Comparison of ENCODE assay signal across 8 cellular contexts in the genomic region with DNA sequence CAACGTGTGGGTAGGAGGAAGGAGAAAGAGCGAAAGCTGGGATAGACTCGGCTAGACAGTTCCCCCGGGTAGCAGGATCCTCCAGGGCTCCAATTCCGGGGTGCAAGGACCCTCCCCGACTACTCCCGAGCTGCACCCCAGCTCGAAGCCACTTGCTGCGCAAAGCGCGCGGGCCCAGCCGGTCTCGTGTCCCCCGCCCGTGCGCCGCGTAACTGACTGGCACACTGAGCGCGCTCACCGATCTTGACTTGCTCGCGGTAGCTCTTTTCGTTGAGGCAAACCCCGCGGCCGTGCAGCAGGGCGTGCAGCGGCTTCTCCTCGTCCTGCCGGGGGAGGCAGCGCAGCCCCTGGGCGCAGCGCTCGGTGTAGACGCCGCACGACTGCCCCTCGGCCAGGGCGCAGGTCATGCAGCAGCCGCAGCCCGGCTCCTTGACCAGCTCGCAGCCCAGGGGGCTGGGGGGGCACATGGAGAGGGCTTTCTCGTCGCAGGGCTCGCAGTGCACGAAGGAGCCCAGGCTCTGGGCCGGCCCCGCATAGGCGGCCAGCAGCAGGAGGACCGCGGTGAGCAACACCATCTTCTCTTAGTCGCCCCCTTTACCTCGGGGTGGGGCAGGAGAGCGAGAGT. TPM values are rescaled to one million over a fixed set of nuclear protein-coding genes. Genes with fewer than 3 reads are reported as not detected.
DNase-seq lines count a peak whose midpoint lies in the region; ATAC-seq and TF ChIP-seq lines count a peak whose summit lies in the region.

No MANE protein-coding gene starts in this region.

- no peak for ATAC-seq in GM19324 (IDR thresholded peaks at IDR 0.05; ENCODE audit: low FRiP score, unreplicated experiment)
- no peak for ATAC-seq in GM21515 (IDR thresholded peaks at IDR 0.05; ENCODE audit: unreplicated experiment)

- peaks cover 37% of the 10 kb centered on the region for H3K4me1 ChIP-seq in mucosa of stomach (ENCODE audit: control insufficient read depth, insufficient read depth, low read length)
- H3K4me1 ChIP-seq in thyroid gland = peaks cover 31 to 51% of the 10 kb centered on the region in 2 donors

- H3K9me3 Mint-ChIP-seq in activated CD4-positive, alpha-beta memory T cell treated with anti-CD3 and anti-CD28 coated beads for 36 hours = no peaks in the 10 kb centered on the region

- 0 to 1% methylated on average over 29 to 40 of the region's 56 CpGs for WGBS in thyroid gland, 2 donors

- H3K4me1 Mint-ChIP-seq in activated CD4-positive, alpha-beta memory T cell treated with anti-CD3 and anti-CD28 coated beads for 36 hours (ENCODE audit: low read depth) = peaks cover 25% of the 10 kb centered on the region

- H3K36me3 ChIP-seq in mucosa of stomach (ENCODE audit: control insufficient read depth, insufficient read depth, low read length) = no peaks in the 10 kb centered on the region
- peaks cover 4 to 8% of the 10 kb centered on the region in 2 donors for H3K36me3 ChIP-seq in thyroid gland

- H3K27me3 ChIP-seq in mucosa of stomach (ENCODE audit: control insufficient read depth, insufficient read depth, low read length) (peaks cover 67% of the 10 kb centered on the region), thyroid gland (no peaks in the 10 kb centered on the region)

- H3K4me3 Mint-ChIP-seq in activated CD4-positive, alpha-beta memory T cell treated with anti-CD3 and anti-CD28 coated beads for 36 hours = peak overlapping the region; percentile 40

- intact Hi-C loops in activated CD4-positive, alpha-beta memory T cell treated with anti-CD3 and anti-CD28 coated beads for 36 hours (cut with micrococcal nuclease) = loop anchor here (5.0 to 10.0 kb wide), 2 partner anchors 920 to 1063 kb away; no protein-coding TSS in a partner anchor
- intact Hi-C loops in thyroid gland (cut with DNase I) = loop anchor here (10.0 kb wide), 2 partner anchors 470 to 670 kb away; no protein-coding TSS in a partner anchor

- H3K4me3 ChIP-seq in epithelial cell of proximal tubule (ENCODE audit: low read depth, low read length) = peak overlapping the region; percentile 71
- H3K4me3 ChIP-seq in mucosa of stomach (ENCODE audit: low read length) = peak overlapping the region; percentile 25
- peak overlapping the region; percentile 72 to 81 (median 75) for H3K4me3 ChIP-seq in thyroid gland (replicated peaks in 1 of 3)

- peaks cover 57% of the 10 kb centered on the region for H3K27me3 Mint-ChIP-seq in activated CD4-positive, alpha-beta memory T cell treated with anti-CD3 and anti-CD28 coated beads for 36 hours

- DNase-seq in CD1c-positive myeloid dendritic cell (ENCODE audit: extremely low spot score) (peak; percentile 12), M059J (ENCODE audit: low read depth) (peak; percentile 64), epithelial cell of proximal tubule (ENCODE audit: low read depth) (no peak), thyroid gland (peak; percentile 79 to 83)
- peak; percentile 51 for DNase-seq in activated CD4-positive, alpha-beta memory T cell treated with anti-CD3 and anti-CD28 coated beads for 36 hours

- H3K27ac Mint-ChIP-seq in activated CD4-positive, alpha-beta memory T cell treated with anti-CD3 and anti-CD28 coated beads for 36 hours = no peak overlapping the region

- H3K27ac ChIP-seq in thyroid gland = peak overlapping the region; percentile 83 to 94 (median 86)

- H3K36me3 Mint-ChIP-seq in activated CD4-positive, alpha-beta memory T cell treated with anti-CD3 and anti-CD28 coated beads for 36 hours = no peaks in the 10 kb centered on the region

- peak overlapping the region; percentile 65 for H3K9ac ChIP-seq in mucosa of stomach (ENCODE audit: low read length)

- POLR2A ChIA-PET in activated CD4-positive, alpha-beta memory T cell treated with anti-CD3 and anti-CD28 coated beads for 36 hours (lab: Charles Lee) = no interaction called here

- CTCF ChIA-PET in activated CD4-positive, alpha-beta memory T cell treated with anti-CD3 and anti-CD28 coated beads for 36 hours (lab: Charles Lee) = interaction anchor here (1.2 to 2.4 kb wide), 3 partner anchors 10 to 1019 kb away, joined by 5 to 10 read pairs (median 6); no protein-coding TSS in a partner anchor

- peak in 1 of 2 donors; percentile 69 for TF ChIP-seq POLR2A in thyroid gland (IDR thresholded peaks at IDR 0.05)

- TF ChIP-seq CTCF in epithelial cell of proximal tubule (conservative IDR thresholded peaks at IDR 0.05; ENCODE audit: low read depth, low read length) (no peak), thyroid gland (IDR thresholded peaks at IDR 0.05) (no peak)

- H3K9me3 ChIP-seq in mucosa of stomach (ENCODE audit: control insufficient read depth, low read length) (no peaks in the 10 kb centered on the region), thyroid gland (no peaks in the 10 kb centered on the region)

RNA-seq across cellular contexts. Expression of a gene that starts 1.0 kb away (rescaled TPM):
- total RNA-seq in M059J (2014; rRNA removed; shearing (Covaris generic)) = 677 and 1,398 TPM in 2 replicates
- not detected for total RNA-seq in activated CD4-positive, alpha-beta memory T cell treated with anti-CD3 and anti-CD28 coated beads for 36 hours
- 61.9 and 111 TPM in 2 replicates for total RNA-seq in epithelial cell of proximal tubule
- 1,000 to 10,000 TPM in 1 of 4 donors, 100 to 1,000 TPM in 3; 704 to 1,519 (median 952) TPM for total RNA-seq in thyroid gland

Comparison
In these comparisons a context has a peak if more than half of its experiments do, and no peak if none do; other contexts are left out.
1. H3K4me3 ChIP-seq: peak in every context shown above with its lines; median percentile 75 in thyroid gland; 71 in epithelial cell of proximal tubule; 25 in mucosa of stomach.
2. RNA of a gene that starts 1.0 kb away (total RNA-seq): 677 to 1,398 TPM in M059J, 704 to 1,519 TPM in thyroid gland and 61.9 to 111 TPM in epithelial cell of proximal tubule; not detected in activated CD4-positive, alpha-beta memory T cell treated with anti-CD3 and anti-CD28 coated beads for 36 hours; every median in the first group is over 10 times any median in the second.